ENCODE assay signal across 20 cellular contexts in genomic region chr11:64611961-64612646, GRCh38. TPM values are rescaled to one million over a fixed set of nuclear protein-coding genes. Genes with fewer than 3 reads are reported as not detected.
DNase-seq lines count a peak whose midpoint lies in the region; FAIRE-seq and TF ChIP-seq lines count a peak whose summit lies in the region.
"Had no signal": no experiment of that assay in that cellular context is flagged by ENCODE, and none has a peak within 500 bp of the region (broad histone marks: within the 10 kb centered on the region; RNA-seq: fewer than 3 reads in every experiment).

No MANE protein-coding gene starts in this region.

- TF ChIP-seq CTCF in bronchial epithelial cell (IDR thresholded peaks at IDR 0.05; ENCODE audit: insufficient read depth, low read length, severe bottlenecking) (no peak), thyroid gland (IDR thresholded peaks at IDR 0.05) (no peak)

- no peaks in the 10 kb centered on the region for H3K9me3 ChIP-seq in BLaER1
- H3K9me3 ChIP-seq in MG63 = no peaks in the 10 kb centered on the region
- no peaks in the 10 kb centered on the region for H3K9me3 ChIP-seq in thyroid gland
- H3K9me3 ChIP-seq: BE2C, left lung, thoracic aorta had no signal

- TF ChIP-seq POLR2A in thyroid gland (IDR thresholded peaks at IDR 0.05) = no peak

- H3K4me3 ChIP-seq in BLaER1 (peak overlapping the region; percentile 43; the same call in 1 of the 2 replicates), MG63 (no peak overlapping the region), bronchial epithelial cell (ENCODE audit: low read depth, low read length) (no peak overlapping the region), thyroid gland (replicated peaks in 1 of 3) (no peak overlapping the region)
- H3K4me3 ChIP-seq: left lung, thoracic aorta had no signal

- peak overlapping the region; percentile 70 for H3K9ac ChIP-seq in BLaER1

- 72 to 78% methylated on average over 8 to 9 of the region's 10 CpGs for WGBS in thyroid gland, 2 donors

- H3K27me3 ChIP-seq in BLaER1 (no peaks in the 10 kb centered on the region; the same call in 1 of the 2 replicates), MG63 (no peaks in the 10 kb centered on the region), bronchial epithelial cell (ENCODE audit: control insufficient read depth, insufficient read depth, low read length) (peaks cover 4% of the 10 kb centered on the region), thyroid gland (no peaks in the 10 kb centered on the region)
- H3K27me3 ChIP-seq: BE2C had no signal

- peak overlapping the region; percentile 86 for H3K4me2 ChIP-seq in BLaER1

- intact Hi-C loops in thyroid gland (cut with DNase I) = no loop called here

- peak; percentile 26 for DNase-seq in ELR (ENCODE audit: low read depth)
- DNase-seq in MG63 = peak; percentile 12
- DNase-seq in bronchial epithelial cell (ENCODE audit: low read depth) = no peak
- no peak for DNase-seq in NCI-H146 (lab: John Stamatoyannopoulos, UW)
- DNase-seq in epidermal melanocyte (ENCODE audit: insufficient read length, low spot score) = no peak
- DNase-seq in thyroid gland = no peak
- DNase-seq: activated CD4-positive, alpha-beta memory T cell treated with anti-CD3 and anti-CD28 coated beads, Interleukin-2, amount 10 ng/mL, durations not matched to agents 7 days and 5 days; BE2C; DMS 273 treated with DMSO at 0.1 percent for 48 hours; NCI-H1417 treated with DMSO at 0.1 percent for 48 hours; NCI-H2227 treated with DMSO at 0.1 percent for 48 hours; Right ventricle myocardium superior; stimulated activated CD4-positive, alpha-beta T cell treated with anti-CD3 and anti-CD28 coated beads, Interleukin-4, amount 100 ng/mL, for 1 hour; T1000 had no signal

- peaks cover 94% of the 10 kb centered on the region for H3K4me1 ChIP-seq in BLaER1
- H3K4me1 ChIP-seq in thyroid gland = peaks cover 11 to 14% of the 10 kb centered on the region in 2 donors
- H3K4me1 ChIP-seq: BE2C had no signal

- peak overlapping the region; percentile 97 for H3K27ac ChIP-seq in BLaER1
- H3K27ac ChIP-seq in thyroid gland = no peak overlapping the region
- H3K27ac ChIP-seq: left lung, thoracic aorta had no signal

- no peaks in the 10 kb centered on the region for H3K36me3 ChIP-seq in BLaER1
- no peaks in the 10 kb centered on the region for H3K36me3 ChIP-seq in MG63
- H3K36me3 ChIP-seq in bronchial epithelial cell (ENCODE audit: control insufficient read depth, insufficient read depth, low read length) = no peaks in the 10 kb centered on the region
- H3K36me3 ChIP-seq in thyroid gland = no peaks in the 10 kb centered on the region
- H3K36me3 ChIP-seq: BE2C, left lung had no signal

- FAIRE-seq in bronchial epithelial cell (lab: Jason Lieb, UNC) = peak; percentile 62
- FAIRE-seq: frontal cortex had no signal

- H4K20me1 ChIP-seq in BLaER1 = no peaks in the 10 kb centered on the region

RNA-seq across cellular contexts. Expression of gene SLC22A12, which starts 21.1 kb away (rescaled TPM):
- total RNA-seq in MG63 (2014; rRNA removed; shearing (Covaris generic); ENCODE audit: low replicate concordance) = not detected in 2 replicates
- not detected in 2 replicates for total RNA-seq in bronchial epithelial cell
- total RNA-seq in thyroid gland = not detected
- total RNA-seq: activated CD4-positive, alpha-beta memory T cell treated with anti-CD3 and anti-CD28 coated beads, Interleukin-2, amount 10 ng/mL, durations not matched to agents 7 days and 5 days; activated T-helper 17 cell treated with anti-CD3 and anti-CD28 coated beads, Interleukin-2, amount 50 U/mL, for 72 hours; frontal cortex; left lung; osteocyte; Right ventricle myocardium superior; thoracic aorta had no signal

RNA-seq across cellular contexts. Expression of gene SLC22A11, which starts 56.4 kb away (rescaled TPM):
- not detected in 2 replicates for total RNA-seq in MG63 (2014; rRNA removed; shearing (Covaris generic); ENCODE audit: low replicate concordance)
- not detected in 2 replicates for total RNA-seq in bronchial epithelial cell
- total RNA-seq in thyroid gland = not detected
- total RNA-seq: activated CD4-positive, alpha-beta memory T cell treated with anti-CD3 and anti-CD28 coated beads, Interleukin-2, amount 10 ng/mL, durations not matched to agents 7 days and 5 days; activated T-helper 17 cell treated with anti-CD3 and anti-CD28 coated beads, Interleukin-2, amount 50 U/mL, for 72 hours; frontal cortex; left lung; osteocyte; Right ventricle myocardium superior; thoracic aorta had no signal

Comparison
In these comparisons a context has a peak if more than half of its experiments do, and no peak if none do; other contexts are left out.
1. DNase-seq: peak in ELR (single experiment) and MG63 (single experiment); none in bronchial epithelial cell (single experiment), NCI-H146 (single experiment), epidermal melanocyte (single experiment) and thyroid gland (0 of 2).